16 cellular contexts compared by ENCODE assay signal in the genomic region with DNA sequence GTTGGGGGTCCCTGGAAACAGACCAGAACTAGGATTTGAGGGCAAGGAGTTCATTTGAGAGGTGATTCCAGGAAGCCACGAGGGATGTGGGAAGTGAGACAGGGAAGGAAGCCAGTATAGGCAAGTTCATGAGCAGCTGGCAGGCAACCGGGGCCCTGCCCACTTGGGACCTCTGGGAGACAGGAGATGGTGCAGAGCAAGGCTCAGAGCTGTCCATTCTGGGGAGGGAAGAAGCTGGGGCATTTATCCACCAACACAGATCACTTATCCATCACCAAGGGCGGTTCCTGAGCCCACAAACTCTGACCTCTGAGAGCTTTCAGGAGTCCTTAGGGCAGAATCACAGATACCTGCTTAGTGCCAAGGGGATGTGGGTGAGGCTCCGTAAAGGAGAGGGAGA. TPM values are rescaled to one million over a fixed set of nuclear protein-coding genes. Genes with fewer than 3 reads are reported as not detected.
DNase-seq lines count a peak whose midpoint lies in the region; ATAC-seq and TF ChIP-seq lines count a peak whose summit lies in the region.
"Had no signal": no experiment of that assay in that cellular context is flagged by ENCODE, and none has a peak within 500 bp of the region (broad histone marks: within the 10 kb centered on the region; RNA-seq: fewer than 3 reads in every experiment).

No MANE protein-coding gene starts in this region.

- ATAC-seq in mucosa of descending colon, result peak; percentile 53
- no peak for ATAC-seq in GM18502 (IDR thresholded peaks at IDR 0.05; ENCODE audit: poor library complexity, unreplicated experiment)
- ATAC-seq in GM21515 (IDR thresholded peaks at IDR 0.05; ENCODE audit: unreplicated experiment), result no peak

- no peaks in the 10 kb centered on the region for H3K27me3 ChIP-seq in BLaER1
- H3K27me3 ChIP-seq in BLaER1 treated with 17β-estradiol and CSF1 and Interleukin-3, amounts not matched to agents 10 nM and 100 nM, result no peaks in the 10 kb centered on the region

- H3K36me3 ChIP-seq in BLaER1 (no peaks in the 10 kb centered on the region), mucosa of descending colon (ENCODE audit: low read depth) (no peaks in the 10 kb centered on the region)
- no peaks in the 10 kb centered on the region for H3K36me3 ChIP-seq in BLaER1 treated with 17β-estradiol and CSF1 and Interleukin-3, amounts not matched to agents 10 nM and 100 nM

- CTCF ChIA-PET in RWPE1 (lab: Yijun Ruan, JAX), result no interaction called here

- DNase-seq in RWPE1 (ENCODE audit: low spot score), result no peak
- DNase-seq in mucosa of descending colon, result peak in 1 of 3 donors; percentile 42
- no peak for DNase-seq in GM20000 (ENCODE audit: low spot score)
- DNase-seq: CD4-positive, alpha-beta T cell; GF-D8; KG1; MM.1S; NCI-H1092 treated with DMSO at 0.1 percent for 48 hours; NCI-H187; NCI-H446 treated with DMSO at 0.1 percent for 48 hours; NCI-H82 had no signal

- no peak for TF ChIP-seq CTCF in RWPE1 (conservative IDR thresholded peaks at IDR 0.05; ENCODE audit: low read depth)
- TF ChIP-seq CTCF in mucosa of descending colon (IDR thresholded peaks at IDR 0.05), result no peak
- TF ChIP-seq CTCF in GM20000 (IDR thresholded peaks at IDR 0.05; ENCODE audit: extremely low read depth, missing control alignments), result no peak

- H3K4me3 ChIP-seq in BLaER1 (no peak overlapping the region), mucosa of descending colon (no peak overlapping the region)
- no peak overlapping the region for H3K4me3 ChIP-seq in BLaER1 treated with 17β-estradiol and CSF1 and Interleukin-3, amounts not matched to agents 10 nM and 100 nM

- POLR2A ChIA-PET in RWPE1 (lab: Yijun Ruan, JAX; ENCODE audit: low non-redundant PET), result no interaction called here

- H4K20me1 ChIP-seq in BLaER1, result no peaks in the 10 kb centered on the region
- H4K20me1 ChIP-seq in BLaER1 treated with 17β-estradiol and CSF1 and Interleukin-3, amounts not matched to agents 10 nM and 100 nM, result 0 out of 22 replicates have a peak, but pooled peaks cover 0 to 3% (median 0%) of the 10 kb centered on the region in 11 experiments

- H3K4me1 ChIP-seq in BLaER1 (peaks cover 50% of the 10 kb centered on the region), mucosa of descending colon (ENCODE audit: low read depth) (peaks cover 26% of the 10 kb centered on the region)
- H3K4me1 ChIP-seq in BLaER1 treated with 17β-estradiol and CSF1 and Interleukin-3, amounts not matched to agents 10 nM and 100 nM, result peaks cover 7 to 52% (median 44%) of the 10 kb centered on the region in 10 experiments; a peak in 19 of 20 replicates

- no peak overlapping the region for H3K9ac ChIP-seq in BLaER1
- H3K9ac ChIP-seq in BLaER1 treated with 17β-estradiol and CSF1 and Interleukin-3, amounts not matched to agents 10 nM and 100 nM, result peak overlapping the region in 2 of 11 experiments; percentile 13 to 22; a peak in 2 of 22 replicates

- peak overlapping the region; percentile 78 for H3K4me2 ChIP-seq in BLaER1
- peak overlapping the region; percentile 4 to 88 (median 69); a peak in 20 of 22 replicates for H3K4me2 ChIP-seq in BLaER1 treated with 17β-estradiol and CSF1 and Interleukin-3, amounts not matched to agents 10 nM and 100 nM

- intact Hi-C loops in mucosa of descending colon (cut with DNase I, micrococcal nuclease), result no loop called here

- H3K27ac ChIP-seq in BLaER1 (peak overlapping the region; percentile 53), RWPE1 (peak overlapping the region; percentile 90)
- peak overlapping the region in 2 of 11 experiments; percentile 2 to 6; a peak in 1 of 22 replicates for H3K27ac ChIP-seq in BLaER1 treated with 17β-estradiol and CSF1 and Interleukin-3, amounts not matched to agents 10 nM and 100 nM

- H3K9me3 ChIP-seq in BLaER1, result no peaks in the 10 kb centered on the region
- no peaks in the 10 kb centered on the region for H3K9me3 ChIP-seq in BLaER1 treated with 17β-estradiol and CSF1 and Interleukin-3, amounts not matched to agents 10 nM and 100 nM (replicated peaks in 1 of 11)
- no peaks in the 10 kb centered on the region for H3K9me3 ChIP-seq in mucosa of descending colon

RNA-seq across cellular contexts. Expression of a gene that starts 16.8 kb away (rescaled TPM):
- total RNA-seq in mucosa of descending colon, result 1 to 10 TPM; 1.6 to 5.8 (median 2.0) TPM
- total RNA-seq: CD4-positive, alpha-beta T cell; RPMI7951 had no signal
